8 cellular contexts compared by ENCODE assay signal in the genomic region with DNA sequence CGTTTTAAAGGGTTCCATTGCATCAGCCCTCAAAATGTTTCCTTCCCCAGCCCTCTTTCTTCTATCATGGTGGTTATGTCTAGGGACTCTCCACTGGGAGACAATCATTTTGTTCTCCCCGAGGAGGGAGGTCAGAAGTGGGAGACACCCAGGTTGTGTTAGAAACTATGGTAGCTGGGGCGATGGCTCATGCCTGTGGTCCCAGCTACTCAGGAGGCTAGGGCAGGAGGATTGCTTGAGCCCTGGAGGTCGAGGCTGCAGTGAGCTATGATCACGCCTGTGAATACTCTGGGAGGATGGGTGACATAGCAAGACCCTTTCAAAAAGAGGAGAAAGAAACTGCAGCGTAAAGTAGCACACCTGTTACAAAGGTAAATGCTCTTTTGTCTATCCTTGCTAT. TPM values are rescaled to one million over a fixed set of nuclear protein-coding genes. Genes with fewer than 3 reads are reported as not detected.
DNase-seq lines count a peak whose midpoint lies in the region; ATAC-seq and TF ChIP-seq lines count a peak whose summit lies in the region.

No MANE protein-coding gene starts in this region.

- no peaks in the 10 kb centered on the region for H3K36me3 ChIP-seq in Caco-2 (ENCODE audit: control insufficient read depth, insufficient read depth, low read length)
- H3K36me3 ChIP-seq in mucosa of rectum (ENCODE audit: control insufficient read depth in 2 of 2, insufficient read depth in 2 of 2, low read length in 2 of 2): no peaks in the 10 kb centered on the region

- H3K4me3 ChIP-seq in Caco-2 (ENCODE audit: low read depth, low read length): peak overlapping the region; percentile 34
- peak overlapping the region; percentile 83 to 85 for H3K4me3 ChIP-seq in mucosa of rectum (ENCODE audit: low read length in 2 of 2)

- peak overlapping the region; percentile 80 for H3K4me3 Mint-ChIP-seq in Caco-2 (ENCODE audit: unreplicated experiment)
- H3K4me3 Mint-ChIP-seq in central memory CD8-positive, alpha-beta T cell: peak overlapping the region; percentile 76

- intact Hi-C loops in Caco-2 (cut with micrococcal nuclease; ENCODE audit: unreplicated experiment): loop anchor here (1.0 kb wide), 5 partner anchors 13 to 72 kb away; partner anchors contain the start of genes CDCA3, LRRC23 and SPSB2

- BruUV-seq in Caco-2 (replicated peaks; lab: Mats Ljungman, UMichigan): TSS peak; percentile 81

- H3K36me3 Mint-ChIP-seq in Caco-2 (ENCODE audit: insufficient read depth, unreplicated experiment): peaks cover 41% of the 10 kb centered on the region
- peaks cover 2% of the 10 kb centered on the region for H3K36me3 Mint-ChIP-seq in central memory CD8-positive, alpha-beta T cell (ENCODE audit: insufficient read depth)

- POLR2A ChIA-PET in Caco-2 (lab: Charles Lee): interaction anchor here (0.5 to 2.3 kb wide), 15 partner anchors 11 to 223 kb away, joined by 3 to 56 read pairs (median 5); partner anchors contain the start of genes C12orf57, CDCA3, ENO2 and RNU7-1

- ATAC-seq in HG03460 (IDR thresholded peaks at IDR 0.05; ENCODE audit: unreplicated experiment) (peak; percentile 4), HG03521 (IDR thresholded peaks at IDR 0.05; ENCODE audit: unreplicated experiment) (no peak), HG03457 (IDR thresholded peaks at IDR 0.05; ENCODE audit: unreplicated experiment) (no peak), GM19463 (IDR thresholded peaks at IDR 0.05; ENCODE audit: unreplicated experiment) (no peak)
- ATAC-seq in central memory CD8-positive, alpha-beta T cell (replicated peaks; ENCODE audit: extremely low read depth, poor library complexity, severe bottlenecking): no peak

- no peaks in the 10 kb centered on the region for H3K9me3 Mint-ChIP-seq in Caco-2 (ENCODE audit: unreplicated experiment)
- no peaks in the 10 kb centered on the region for H3K9me3 Mint-ChIP-seq in central memory CD8-positive, alpha-beta T cell

- peak overlapping the region; percentile 86 to 90 for H3K9ac ChIP-seq in mucosa of rectum (ENCODE audit: low read depth in 1 of 2, low read length in 2 of 2)

- CTCF ChIA-PET in Caco-2 (lab: Charles Lee): interaction anchor here (0.5 to 2.5 kb wide), 20 partner anchors 10 to 219 kb away, joined by 3 to 87 read pairs (median 7); partner anchors contain the start of genes C12orf57, CDCA3, COPS7A and ENO2

- no peak for TF ChIP-seq CTCF in Caco-2 (IDR thresholded peaks at IDR 0.05; ENCODE audit: insufficient read depth in 1 of 2, low read depth in 1 of 2, low read length in 1 of 2, severe bottlenecking in 1 of 2, unreplicated experiment in 1 of 2)

- H3K27ac Mint-ChIP-seq in Caco-2 (ENCODE audit: unreplicated experiment): peak overlapping the region; percentile 96
- H3K27ac Mint-ChIP-seq in central memory CD8-positive, alpha-beta T cell (ENCODE audit: low read depth): peak overlapping the region; percentile 82

- DNase-seq in Caco-2: no peak
- DNase-seq in central memory CD8-positive, alpha-beta T cell (ENCODE audit: low spot score in 2 of 2): no peak
- no peak for DNase-seq in NCI-H446 treated with DMSO at 0.1 percent for 48 hours (lab: John Stamatoyannopoulos, UW)

- no peaks in the 10 kb centered on the region for H3K4me1 Mint-ChIP-seq in Caco-2 (ENCODE audit: low read depth, unreplicated experiment)
- peaks cover 7% of the 10 kb centered on the region for H3K4me1 Mint-ChIP-seq in central memory CD8-positive, alpha-beta T cell

- H3K27ac ChIP-seq in mucosa of rectum (ENCODE audit: low read depth in 2 of 2, low read length in 2 of 2): peak overlapping the region; percentile 88 to 94

- H3K9me3 ChIP-seq in Caco-2 (no peaks in the 10 kb centered on the region), mucosa of rectum (ENCODE audit: control insufficient read depth in 2 of 2, low read length in 2 of 2) (no peaks in the 10 kb centered on the region)

- H3K27me3 ChIP-seq in Caco-2 (replicated peaks; ENCODE audit: control insufficient read depth, insufficient read depth, low read length) (no peaks in the 10 kb centered on the region), mucosa of rectum (ENCODE audit: control insufficient read depth in 2 of 2, insufficient read depth in 2 of 2, low read length in 2 of 2) (no peaks in the 10 kb centered on the region)

- peaks cover 36% of the 10 kb centered on the region for H3K4me1 ChIP-seq in Caco-2
- H3K4me1 ChIP-seq in mucosa of rectum (ENCODE audit: control insufficient read depth in 2 of 2, insufficient read depth in 2 of 2, low read length in 2 of 2): peaks cover 8 to 11% of the 10 kb centered on the region in 2 donors

- H3K27me3 Mint-ChIP-seq in Caco-2 (ENCODE audit: insufficient read depth, unreplicated experiment): no peaks in the 10 kb centered on the region
- H3K27me3 Mint-ChIP-seq in central memory CD8-positive, alpha-beta T cell: no peaks in the 10 kb centered on the region

RNA-seq across cellular contexts. Expression of gene LRRC23, which starts 13.0 kb away (rescaled TPM):
- 7.8 and 8.6 TPM in 2 replicates for total RNA-seq in Caco-2 (2022)

RNA-seq across cellular contexts. Expression of gene SPSB2, which starts 18.5 kb away (rescaled TPM):
- total RNA-seq in Caco-2 (2022): 23.7 and 24.7 TPM in 2 replicates

RNA-seq across cellular contexts. Expression of gene ENO2, which starts 22.7 kb away (rescaled TPM):
- total RNA-seq in Caco-2 (2022): 23.2 and 25.3 TPM in 2 replicates

RNA-seq across cellular contexts. Expression of gene TPI1, which starts 24.3 kb away (rescaled TPM):
- 1,141 and 1,254 TPM in 2 replicates for total RNA-seq in Caco-2 (2022)

RNA-seq across cellular contexts. Expression of gene ATN1, which starts 36.1 kb away (rescaled TPM):
- total RNA-seq in Caco-2 (2022): 126 TPM in 2 replicates
